In genomic region chr14:69612759-69613145, GRCh38 we compare ENCODE assay signal across 8 cellular contexts. TPM values are rescaled to one million over a fixed set of nuclear protein-coding genes. Genes with fewer than 3 reads are reported as not detected.
DNase-seq lines count a peak whose midpoint lies in the region; ATAC-seq, FAIRE-seq and TF ChIP-seq lines count a peak whose summit lies in the region.

No MANE protein-coding gene starts in this region.

- peak; percentile 25 for TF ChIP-seq CTCF in D721Med (IDR thresholded peaks at IDR 0.05; ENCODE audit: insufficient read depth, missing control alignments)
- peak; percentile 58 for TF ChIP-seq CTCF in LNCaP clone FGC (IDR thresholded peaks at IDR 0.05; ENCODE audit: control insufficient read depth, extremely low read depth, insufficient read depth)

- FAIRE-seq in D721Med (lab: Jason Lieb, UNC), result no peak

- DNase-seq in D721Med (ENCODE audit: insufficient read length, low spot score) (no peak), LNCaP clone FGC (ENCODE audit: low read depth) (no peak), cerebellum (ENCODE audit: low spot score) (peak; percentile 52), myocyte (ENCODE audit: low read depth) (peak; percentile 26), NCI-H146 (lab: John Stamatoyannopoulos, UW) (no peak), germinal center (ENCODE audit: low spot score) (no peak)

- H3K4me3 ChIP-seq in LNCaP clone FGC (ENCODE audit: low read depth, low read length), result peak overlapping the region; percentile 80

- ATAC-seq in GM21737 (IDR thresholded peaks at IDR 0.05; ENCODE audit: unreplicated experiment) (no peak), GM19023 (IDR thresholded peaks at IDR 0.05; ENCODE audit: unreplicated experiment) (no peak)

RNA-seq across cellular contexts. Expression of gene SUSD6, which starts 1.4 kb away (rescaled TPM):
- total RNA-seq in cerebellum, result 11.5 TPM
- 13.4 and 14.6 TPM in 2 replicates for total RNA-seq in myocyte
- 15.5 TPM for polyA plus RNA-seq in myocyte (2012)

RNA-seq across cellular contexts. Expression of gene CCDC177, which starts 38.1 kb away (rescaled TPM):
- total RNA-seq in cerebellum, result 4.5 TPM
- total RNA-seq in myocyte, result not detected in 2 replicates
- polyA plus RNA-seq in myocyte (2012), result not detected

Comparison
In these comparisons a context has a peak if more than half of its experiments do, and no peak if none do; other contexts are left out.
1. DNase-seq: peak in cerebellum (single experiment) and myocyte (single experiment); none in D721Med (single experiment), LNCaP clone FGC (single experiment), NCI-H146 (single experiment) and germinal center (single experiment).